In genomic region chr9:124017064-124017928, GRCh38 we compare ENCODE assay signal across 10 cellular contexts. TPM values are rescaled to one million over a fixed set of nuclear protein-coding genes. Genes with fewer than 3 reads are reported as not detected.
A peak's percentile ranks its signal among the peaks of the same experiment; 100 is the strongest.
DNase-seq lines count a peak whose midpoint lies in the region; ATAC-seq, FAIRE-seq and TF ChIP-seq lines count a peak whose summit lies in the region.
"Had no signal": no experiment of that assay in that cellular context is flagged by ENCODE, and none has a peak within 500 bp of the region (broad histone marks: within the 10 kb centered on the region; RNA-seq: fewer than 3 reads in every experiment).

No MANE protein-coding gene starts in this region.

- H3K9me3 ChIP-seq in CD8-positive, alpha-beta T cell (ENCODE audit: low read length): no peaks in the 10 kb centered on the region
- no peaks in the 10 kb centered on the region for H3K9me3 ChIP-seq in HEK293 (ENCODE audit: control insufficient read depth, insufficient read depth, low read depth, low read length)
- H3K9me3 ChIP-seq in neural cell (ENCODE audit: low read length): no peaks in the 10 kb centered on the region

- peak overlapping the region; percentile 7 for H3K4me3 ChIP-seq in CD8-positive, alpha-beta T cell (ENCODE audit: low read depth, low read length)
- H3K4me3 ChIP-seq in HEK293 (ENCODE audit: low read depth, low read length): no peak overlapping the region
- H3K4me3 ChIP-seq in neural cell (ENCODE audit: low read length): peak overlapping the region; percentile 53

- H3F3A ChIP-seq in neural cell (ENCODE audit: insufficient read depth, low read length, poor library complexity, severe bottlenecking): no peaks in the 10 kb centered on the region

- intact Hi-C loops in CD8-positive, alpha-beta T cell (cut with DNase I, micrococcal nuclease): no loop called here
- intact Hi-C loops in dendritic cell treated with granulocyte-macrophage colony-stimulating factor and Interleukin-4, amounts not matched to agents 40 ng/mL and 50 ng/mL, for 4 days (cut with micrococcal nuclease): loop anchor here (10.0 kb wide), 1 partner anchor 182 kb away; no protein-coding TSS in a partner anchor

- peaks cover 69% of the 10 kb centered on the region for H3K27me3 Mint-ChIP-seq in CD8-positive, alpha-beta T cell (ENCODE audit: low read depth)
- peaks cover 91% of the 10 kb centered on the region for H3K27me3 Mint-ChIP-seq in dendritic cell treated with granulocyte-macrophage colony-stimulating factor and Interleukin-4, amounts not matched to agents 40 ng/mL and 50 ng/mL, for 4 days

- no peak for FAIRE-seq in GM19239 (lab: Jason Lieb, UNC)

- TF ChIP-seq CTCF in CD8-positive, alpha-beta T cell (IDR thresholded peaks at IDR 0.05): no peak
- TF ChIP-seq CTCF in HEK293 (tag by site-specific recombination; IDR thresholded peaks at IDR 0.05): no peak
- no peak for TF ChIP-seq CTCF in neural cell (IDR thresholded peaks at IDR 0.05; ENCODE audit: poor library complexity, severe bottlenecking)

- peak overlapping the region; percentile 76 for H3K4me3 Mint-ChIP-seq in CD8-positive, alpha-beta T cell
- peak overlapping the region; percentile 51 for H3K4me3 Mint-ChIP-seq in dendritic cell treated with granulocyte-macrophage colony-stimulating factor and Interleukin-4, amounts not matched to agents 40 ng/mL and 50 ng/mL, for 4 days

- no peak for TF ChIP-seq EP300 in neural cell (conservative IDR thresholded peaks at IDR 0.05; ENCODE audit: poor library complexity, severe bottlenecking)

- no peak for TF ChIP-seq RAD21 in neural cell (conservative IDR thresholded peaks at IDR 0.05)

- H3K4me1 Mint-ChIP-seq in CD8-positive, alpha-beta T cell (ENCODE audit: low read depth): peaks cover 41% of the 10 kb centered on the region
- peaks cover 59% of the 10 kb centered on the region for H3K4me1 Mint-ChIP-seq in dendritic cell treated with granulocyte-macrophage colony-stimulating factor and Interleukin-4, amounts not matched to agents 40 ng/mL and 50 ng/mL, for 4 days (ENCODE audit: low read depth)

- DNase-seq in CD8-positive, alpha-beta T cell: no peak
- no peak for DNase-seq in AG08396 (ENCODE audit: low spot score)
- no peak for DNase-seq in NCI-H2029 treated with DMSO at 0.1 percent for 48 hours (lab: John Stamatoyannopoulos, UW)
- no peak for DNase-seq in HCEC 1CT
- no peak for DNase-seq in GM19239 (ENCODE audit: insufficient read length, low spot score)
- DNase-seq: activated CD8-positive, alpha-beta memory T cell treated with anti-CD3 and anti-CD28 coated beads for 24 hours; left colon had no signal

- H3K27ac ChIP-seq in CD8-positive, alpha-beta T cell (ENCODE audit: low read depth, low read length): no peak overlapping the region
- H3K27ac ChIP-seq in HEK293 (ENCODE audit: extremely low read depth, low read depth, low read length) (no peak overlapping the region), neural cell (ENCODE audit: low read length) (no peak overlapping the region)

- peaks cover 98% of the 10 kb centered on the region for H3K79me2 ChIP-seq in neural cell (replicated peaks; ENCODE audit: insufficient read depth, low read length)

- no peaks in the 10 kb centered on the region for H4K20me1 ChIP-seq in neural cell (ENCODE audit: insufficient read depth)

- no peaks in the 10 kb centered on the region for H3K36me3 Mint-ChIP-seq in CD8-positive, alpha-beta T cell
- no peaks in the 10 kb centered on the region for H3K36me3 Mint-ChIP-seq in dendritic cell treated with granulocyte-macrophage colony-stimulating factor and Interleukin-4, amounts not matched to agents 40 ng/mL and 50 ng/mL, for 4 days (ENCODE audit: low read depth)

- POLR2A ChIA-PET in CD8-positive, alpha-beta T cell (lab: Charles Lee): interaction anchor here (0.6 kb wide), 1 partner anchor 487 kb away, joined by 5 read pairs; no protein-coding TSS in a partner anchor
- POLR2A ChIA-PET in HEK293 (lab: Yijun Ruan, JAX): interaction anchor here (0.7 kb wide), 1 partner anchor 581 kb away, joined by 3 read pairs; no protein-coding TSS in a partner anchor

- no peaks in the 10 kb centered on the region for H3K9me2 ChIP-seq in neural cell (ENCODE audit: insufficient read depth, low read length)

- peak overlapping the region; percentile 37 for H3K9ac ChIP-seq in neural cell (ENCODE audit: low read length)

- no peak overlapping the region for H2AFZ ChIP-seq in neural cell (ENCODE audit: low read depth, low read length)

- CTCF ChIA-PET in CD8-positive, alpha-beta T cell (lab: Charles Lee): no interaction called here
- CTCF ChIA-PET in HEK293 (lab: Yijun Ruan, JAX): interaction anchor here (2.9 kb wide), 1 partner anchor 24 kb away, joined by 7 read pairs; no protein-coding TSS in a partner anchor

- ATAC-seq in CD8-positive, alpha-beta T cell: no peak
- ATAC-seq: left colon had no signal

- H3K36me3 ChIP-seq in CD8-positive, alpha-beta T cell (ENCODE audit: insufficient read depth, low read length): no peaks in the 10 kb centered on the region
- H3K36me3 ChIP-seq in HEK293 (ENCODE audit: control insufficient read depth in 2 of 2, insufficient read depth in 1 of 2, low read length in 2 of 2): peaks cover 0 to 14% of the 10 kb centered on the region in 2 experiments; a peak in 1 of 3 replicates
- no peaks in the 10 kb centered on the region for H3K36me3 ChIP-seq in neural cell (ENCODE audit: insufficient read depth, low read length)

- H3K4me2 ChIP-seq in neural cell (ENCODE audit: low read length): no peak overlapping the region

- peaks cover 36% of the 10 kb centered on the region for H3K4me1 ChIP-seq in CD8-positive, alpha-beta T cell (ENCODE audit: insufficient read depth, low read length)
- H3K4me1 ChIP-seq in HEK293 (ENCODE audit: control insufficient read depth, insufficient read depth, low read length): no peaks in the 10 kb centered on the region; the same call in 1 of the 2 replicates

- no peak overlapping the region for H3K27ac Mint-ChIP-seq in CD8-positive, alpha-beta T cell
- H3K27ac Mint-ChIP-seq in dendritic cell treated with granulocyte-macrophage colony-stimulating factor and Interleukin-4, amounts not matched to agents 40 ng/mL and 50 ng/mL, for 4 days: peak overlapping the region; percentile 1

- no peaks in the 10 kb centered on the region for H3K9me3 Mint-ChIP-seq in CD8-positive, alpha-beta T cell
- no peaks in the 10 kb centered on the region for H3K9me3 Mint-ChIP-seq in dendritic cell treated with granulocyte-macrophage colony-stimulating factor and Interleukin-4, amounts not matched to agents 40 ng/mL and 50 ng/mL, for 4 days

- peaks cover 66% of the 10 kb centered on the region for H3K27me3 ChIP-seq in CD8-positive, alpha-beta T cell (ENCODE audit: insufficient read depth, low read length)
- peaks cover 70% of the 10 kb centered on the region for H3K27me3 ChIP-seq in neural cell (ENCODE audit: insufficient read depth, low read depth, low read length)

TF ChIP-seq in HEK293, 187 proteins besides CTCF, POLR2A, EP300 and RAD21:
- peak; percentile 74; the same call in 1 of the 2 replicates for TF ChIP-seq PRDM1 (tag by site-specific recombination; IDR thresholded peaks at IDR 0.05)
- no peak for TF ChIP-seq TRIM28 (IDR thresholded peaks at IDR 0.05; ENCODE audit: borderline replicate concordance, low read length)

TF ChIP-seq in neural cell, 6 proteins besides CTCF, POLR2A, EP300 and RAD21:
- no peak for TF ChIP-seq REST (IDR thresholded peaks at IDR 0.05; ENCODE audit: borderline replicate concordance)
- no peak for TF ChIP-seq TAF1 (IDR thresholded peaks at IDR 0.05; ENCODE audit: low read depth)
- TF ChIP-seq POLR2AphosphoS5 (IDR thresholded peaks at IDR 0.05): no peak
- TF ChIP-seq EZH2 (IDR thresholded peaks at IDR 0.05; ENCODE audit: borderline replicate concordance, insufficient read depth, low read length, poor library complexity, severe bottlenecking): no peak
- TF ChIP-seq SMC3 (conservative IDR thresholded peaks at IDR 0.05; ENCODE audit: poor library complexity): no peak
- TF ChIP-seq MXI1 (conservative IDR thresholded peaks at IDR 0.05; ENCODE audit: poor library complexity, severe bottlenecking): no peak

RNA-seq across cellular contexts. Expression of gene LHX2, which starts 5.7 kb away (rescaled TPM):
- not detected for total RNA-seq in CD8-positive, alpha-beta T cell
- polyA plus RNA-seq in neural cell: 2.6 and 3.6 TPM in 2 replicates
- 7.2 and 9.0 TPM in 2 replicates for polyA minus RNA-seq in neural cell
- total RNA-seq: left colon had no signal
